Comparison of ENCODE assay signal across 1 cellular context in genomic region chrX:107483976-107484726, GRCh38.
TF ChIP-seq lines count a peak whose summit lies in the region.

No MANE protein-coding gene starts in this region.

TF ChIP-seq in GM12878, 131 proteins besides CTCF, POLR2A, EP300 and RAD21 (continued from another document):
- TF ChIP-seq ZNF687 (IDR thresholded peaks at IDR 0.05) (no peak), HDGF (IDR thresholded peaks at IDR 0.05) (no peak), PKNOX1 (IDR thresholded peaks at IDR 0.05) (peak; percentile 89), NR2F1 (conservative IDR thresholded peaks at IDR 0.05) (no peak), MEF2B (IDR thresholded peaks at IDR 0.05; ENCODE audit: partially characterized antibody, poor library complexity, severe bottlenecking) (peak; percentile 75), RELA (IDR thresholded peaks at IDR 0.05; ENCODE audit: borderline replicate concordance, partially characterized antibody) (no peak), ATF3 (IDR thresholded peaks at IDR 0.05; ENCODE audit: borderline replicate concordance, extremely low read depth, low read depth, low read length) (no peak), PRDM15 (CRISPR knock-in tag; IDR thresholded peaks at IDR 0.05) (no peak), RUNX3 (IDR thresholded peaks at IDR 0.05; ENCODE audit: low read length) (no peak), TCF3 (IDR thresholded peaks at IDR 0.05; ENCODE audit: borderline replicate concordance, insufficient read depth, low read depth, low read length) (no peak), SUZ12 (IDR thresholded peaks at IDR 0.05; ENCODE audit: unreplicated experiment) (no peak), NFXL1 (IDR thresholded peaks at IDR 0.05; ENCODE audit: borderline replicate concordance) (no peak), NBN (IDR thresholded peaks at IDR 0.05) (no peak), E2F8 (IDR thresholded peaks at IDR 0.05; ENCODE audit: low read depth, partially characterized antibody) (no peak), SUPT20H (IDR thresholded peaks at IDR 0.05; ENCODE audit: borderline replicate concordance, control insufficient read depth, low read depth, low read length) (no peak), NFIC (IDR thresholded peaks at IDR 0.05; ENCODE audit: low read depth, low read length) (no peak), ZBTB4 (CRISPR knock-in tag; IDR thresholded peaks at IDR 0.05) (no peak), NFYA (IDR thresholded peaks at IDR 0.05; ENCODE audit: borderline replicate concordance, low read depth, low read length) (no peak), TCF12 (IDR thresholded peaks at IDR 0.05; ENCODE audit: low read depth, low read length) (peak; percentile 52; the same call in 1 of the 2 replicates), TAF1 (IDR thresholded peaks at IDR 0.05; ENCODE audit: borderline replicate concordance, low read depth, low read length) (no peak)
TF ChIP-seq in GM12878: peak in this region for 4.
